Comparison of ENCODE assay signal across 12 cellular contexts in genomic region chr11:95999604-96000003, GRCh38.
A peak's percentile ranks its signal among the peaks of the same experiment; 100 is the strongest.
DNase-seq lines count a peak whose midpoint lies in the region; ATAC-seq and TF ChIP-seq lines count a peak whose summit lies in the region.
"Had no signal": no experiment of that assay in that cellular context is flagged by ENCODE, and none has a peak within 500 bp of the region (broad histone marks: within the 10 kb centered on the region; RNA-seq: fewer than 3 reads in every experiment).

No MANE protein-coding gene starts in this region.

- TF ChIP-seq POLR2A in upper lobe of left lung (IDR thresholded peaks at IDR 0.05), result no peak

- no peak for TF ChIP-seq EP300 in upper lobe of left lung (IDR thresholded peaks at IDR 0.05)

- H3K4me1 ChIP-seq in ascending aorta, result peaks cover 0 to 28% of the 10 kb centered on the region in 2 donors
- H3K4me1 ChIP-seq in osteoblast (ENCODE audit: insufficient read depth, low read length), result peaks cover 31% of the 10 kb centered on the region
- H3K4me1 ChIP-seq in upper lobe of left lung, result peaks cover 9 to 21% (median 15%) of the 10 kb centered on the region in 4 donors

- H3K36me3 ChIP-seq in ascending aorta (no peaks in the 10 kb centered on the region), osteoblast (ENCODE audit: insufficient read depth, low read length) (no peaks in the 10 kb centered on the region), upper lobe of left lung (no peaks in the 10 kb centered on the region), H7 (replicated peaks; ENCODE audit: control insufficient read depth, insufficient read depth, low read length) (no peaks in the 10 kb centered on the region)

- H3K9me3 ChIP-seq in ascending aorta (no peaks in the 10 kb centered on the region), osteoblast (ENCODE audit: low read depth, low read length) (no peaks in the 10 kb centered on the region), upper lobe of left lung (no peaks in the 10 kb centered on the region)

- H4K20me1 ChIP-seq in osteoblast (ENCODE audit: insufficient read depth, low read length), result no peaks in the 10 kb centered on the region

- peak overlapping the region; percentile 8 for H2AFZ ChIP-seq in osteoblast (ENCODE audit: low read length)

- H3K79me2 ChIP-seq in osteoblast (ENCODE audit: insufficient read depth, low read length), result peaks cover 52% of the 10 kb centered on the region

- ATAC-seq in upper lobe of left lung (ENCODE audit: low FRiP score in 2 of 2), result no peak

- DNase-seq in ascending aorta (ENCODE audit: low spot score in 2 of 2) (no peak), fibroblast of the aortic adventitia (ENCODE audit: low read depth) (peak; percentile 41), osteoblast (ENCODE audit: insufficient read length, low spot score, missing footprints) (no peak), upper lobe of left lung (no peak), H7 (no peak), DMS53 (lab: John Stamatoyannopoulos, UW) (no peak), NCI-H2029 treated with DMSO at 0.1 percent for 48 hours (lab: John Stamatoyannopoulos, UW) (no peak)
- DNase-seq: activated naive CD4-positive, alpha-beta T cell treated with anti-CD3 and anti-CD28 coated beads, Interleukin-2, amount 10 ng/mL, durations not matched to agents 7 days and 5 days; foreskin melanocyte; HFFc6; NCI-H1417; stimulated activated CD4-positive, alpha-beta T cell treated with anti-CD3 and anti-CD28 coated beads, Interleukin-1b, Interleukin-23, amount 100 ng/mL, for 48 hours had no signal

- H3K27ac ChIP-seq in ascending aorta (peak overlapping the region; percentile 75 to 85), osteoblast (ENCODE audit: low read depth, low read length) (peak overlapping the region; percentile 55), upper lobe of left lung (peak overlapping the region; percentile 49 to 77 (median 64))

- H3K27me3 ChIP-seq in ascending aorta (no peaks in the 10 kb centered on the region), osteoblast (ENCODE audit: insufficient read depth, low read length) (no peaks in the 10 kb centered on the region), upper lobe of left lung (no peaks in the 10 kb centered on the region), H7 (ENCODE audit: control insufficient read depth, insufficient read depth, low read length) (no peaks in the 10 kb centered on the region)

- H3K4me3 ChIP-seq in ascending aorta (peak overlapping the region; percentile 7 to 48), fibroblast of the aortic adventitia (ENCODE audit: low read depth, low read length) (no peak overlapping the region), osteoblast (ENCODE audit: insufficient read depth, low read length) (peak overlapping the region; percentile 44), upper lobe of left lung (no peak overlapping the region), H7 (ENCODE audit: insufficient read depth, low read depth, low read length) (no peak overlapping the region)

- intact Hi-C loops in ascending aorta (cut with DNase I), result loop anchor here (5.0 kb wide), 1 partner anchor 388 kb away; the partner anchor contains the start of gene CCDC82

- WGBS in upper lobe of left lung, 2 donors, result 44 to 51% methylated on average over 5 of the region's 5 CpGs

- TF ChIP-seq CTCF in ascending aorta (IDR thresholded peaks at IDR 0.05) (no peak), fibroblast of the aortic adventitia (IDR thresholded peaks at IDR 0.05; ENCODE audit: insufficient read depth, low read length) (no peak), osteoblast (IDR thresholded peaks at IDR 0.05; ENCODE audit: extremely low read depth, low read depth, low read length) (no peak), upper lobe of left lung (IDR thresholded peaks at IDR 0.05) (no peak)

- peak overlapping the region; percentile 75 for H3K4me2 ChIP-seq in osteoblast (ENCODE audit: insufficient read depth, low read length)

Comparison
In these comparisons a context has a peak if more than half of its experiments do, and no peak if none do; other contexts are left out.
1. H3K4me3 ChIP-seq: peak in ascending aorta (2 of 2) and osteoblast (single experiment); none in fibroblast of the aortic adventitia (single experiment), upper lobe of left lung (0 of 4) and H7 (single experiment).
2. Peak in every context shown above with its lines, with median percentiles within 50 percentile points of each other: H3K27ac ChIP-seq.